ENCODE assay signal across 8 cellular contexts in genomic region chr1:144551107-144551542, GRCh38. TPM values are rescaled to one million over a fixed set of nuclear protein-coding genes. Genes with fewer than 3 reads are reported as not detected.
A peak's percentile ranks its signal among the peaks of the same experiment; 100 is the strongest.
DNase-seq lines count a peak whose midpoint lies in the region; ATAC-seq and TF ChIP-seq lines count a peak whose summit lies in the region.

No MANE protein-coding gene starts in this region.

- no peaks in the 10 kb centered on the region for H3K36me3 Mint-ChIP-seq in T-helper 1 cell treated with Interleukin-12 subunit alpha and Interleukin-12 subunit beta and Interleukin-4 antibody, amounts not matched to agents 30 μg/mL and 1 μg/mL, for 36 hours (ENCODE audit: low read depth)

- peak overlapping the region; percentile 62 for H3K4me3 ChIP-seq in iPS-18a (ENCODE audit: low read length)

- ATAC-seq in omental fat pad (ENCODE audit: low FRiP score): no peak

- TF ChIP-seq CTCF in omental fat pad (IDR thresholded peaks at IDR 0.05): no peak

- no peaks in the 10 kb centered on the region for H3K27me3 ChIP-seq in iPS-18a (ENCODE audit: control insufficient read depth, insufficient read depth, low read length)

- H3K9ac ChIP-seq in iPS-18a (ENCODE audit: low read length): peak overlapping the region; percentile 95

- no peak for DNase-seq in T-helper 1 cell
- peak; percentile 10 for DNase-seq in activated effector memory CD4-positive, alpha-beta T cell treated with Interleukin-2 at 50 U/mL for 16 hours
- DNase-seq in NCI-H2107 treated with DMSO at 0.1 percent for 48 hours (lab: John Stamatoyannopoulos, UW; ENCODE audit: unreplicated experiment): no peak
- DNase-seq in omental fat pad (ENCODE audit: low spot score): no peak
- DNase-seq in HPDE6-E6E7 (ENCODE audit: extremely low spot score): no peak

- no peaks in the 10 kb centered on the region for H3K36me3 ChIP-seq in iPS-18a (ENCODE audit: control insufficient read depth, low read depth, low read length)

- no peaks in the 10 kb centered on the region for H3K9me3 ChIP-seq in iPS-18a (ENCODE audit: control insufficient read depth, low read depth, low read length)

- peak overlapping the region; percentile 83 for H3K4me3 Mint-ChIP-seq in T-helper 1 cell treated with Interleukin-12 subunit alpha and Interleukin-12 subunit beta and Interleukin-4 antibody, amounts not matched to agents 30 μg/mL and 1 μg/mL, for 36 hours

- peaks cover 4% of the 10 kb centered on the region for H3K27me3 Mint-ChIP-seq in T-helper 1 cell treated with Interleukin-12 subunit alpha and Interleukin-12 subunit beta and Interleukin-4 antibody, amounts not matched to agents 30 μg/mL and 1 μg/mL, for 36 hours (ENCODE audit: low read depth)

- H3K27ac Mint-ChIP-seq in T-helper 1 cell treated with Interleukin-12 subunit alpha and Interleukin-12 subunit beta and Interleukin-4 antibody, amounts not matched to agents 30 μg/mL and 1 μg/mL, for 36 hours: peak overlapping the region; percentile 96

- peaks cover 31% of the 10 kb centered on the region for H3K4me1 Mint-ChIP-seq in T-helper 1 cell treated with Interleukin-12 subunit alpha and Interleukin-12 subunit beta and Interleukin-4 antibody, amounts not matched to agents 30 μg/mL and 1 μg/mL, for 36 hours (ENCODE audit: low read depth)

- no peaks in the 10 kb centered on the region for H3K9me3 Mint-ChIP-seq in T-helper 1 cell treated with Interleukin-12 subunit alpha and Interleukin-12 subunit beta and Interleukin-4 antibody, amounts not matched to agents 30 μg/mL and 1 μg/mL, for 36 hours

- H3K27ac ChIP-seq in iPS-18a (ENCODE audit: low read length) (peak overlapping the region; percentile 97), temporal lobe (ENCODE audit: low read depth, low read length) (peak overlapping the region; percentile 91)

- peaks cover 9% of the 10 kb centered on the region for H3K4me1 ChIP-seq in iPS-18a (ENCODE audit: control insufficient read depth, low read depth, low read length)

RNA-seq across cellular contexts. Expression of gene PPIAL4F, which starts 41.6 kb away (rescaled TPM):
- total RNA-seq in temporal lobe (0.98 TPM), omental fat pad (not detected)
